1 cellular context compared by ENCODE assay signal in genomic region chr5:58094031-58094430, GRCh38.
TF ChIP-seq lines count a peak whose summit lies in the region.

No MANE protein-coding gene starts in this region.

TF ChIP-seq in A549, 52 proteins besides CTCF, POLR2A, EP300 and RAD21 (continued from another document):
- TF ChIP-seq CBX8 (IDR thresholded peaks at IDR 0.05) (no peak), NFE2L2 (conservative IDR thresholded peaks at IDR 0.05; ENCODE audit: low read length) (peak; percentile 55; the same call in 1 of the 2 replicates), MAX (IDR thresholded peaks at IDR 0.05) (peak; percentile 45; the same call in 1 of the 2 replicates), GATA3 (IDR thresholded peaks at IDR 0.05; ENCODE audit: borderline replicate concordance) (peak; percentile 38; the same call in 1 of the 2 replicates), FOSL2 (IDR thresholded peaks at IDR 0.05) (peak; percentile 61), FOSL2 (CRISPR knock-in tag; IDR thresholded peaks at IDR 0.05) (peak; percentile 84), KDM5A (IDR thresholded peaks at IDR 0.05) (no peak), JUNB (IDR thresholded peaks at IDR 0.05) (peak; percentile 69; the same call in 1 of the 2 replicates)
